11 cellular contexts compared by ENCODE assay signal in the genomic region with DNA sequence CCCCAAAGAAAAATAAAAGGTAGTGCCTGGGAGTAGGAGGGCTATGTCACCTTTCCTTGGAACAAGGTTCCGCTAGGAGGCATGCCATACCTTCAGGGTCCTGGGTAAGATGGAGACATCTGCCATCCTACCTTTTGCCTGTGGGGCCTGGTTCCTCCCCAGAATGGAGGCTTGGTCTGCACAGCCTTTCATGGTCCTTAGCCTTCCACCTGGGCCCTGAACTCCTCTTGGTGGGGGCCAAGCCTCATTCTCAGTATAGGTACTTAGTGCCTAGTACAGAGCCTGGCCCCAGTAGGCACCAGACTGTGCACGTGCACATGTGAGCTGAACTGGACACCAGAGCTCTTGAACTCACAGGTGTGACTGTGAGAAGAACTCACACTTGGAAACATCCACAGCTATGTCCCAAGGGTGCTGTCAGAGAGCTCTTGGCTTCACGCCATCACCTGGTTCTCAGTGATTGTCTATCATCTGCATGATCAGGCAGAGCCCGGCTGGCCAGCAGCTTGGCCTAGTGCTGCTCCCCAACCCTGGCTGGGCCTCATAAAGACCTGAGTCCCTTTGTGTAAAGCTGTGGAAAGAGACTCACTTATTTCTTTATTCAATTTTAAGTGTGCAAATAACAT.
A peak's percentile ranks its signal among the peaks of the same experiment; 100 is the strongest.
DNase-seq lines count a peak whose midpoint lies in the region; ATAC-seq and TF ChIP-seq lines count a peak whose summit lies in the region.
"Had no signal": no experiment of that assay in that cellular context is flagged by ENCODE, and none has a peak within 500 bp of the region (broad histone marks: within the 10 kb centered on the region; RNA-seq: fewer than 3 reads in every experiment).

No MANE protein-coding gene starts in this region.

- BruUV-seq in mammary epithelial cell (replicated peaks; lab: Mats Ljungman, UMichigan): no TSS peak

- H2AFZ ChIP-seq in mammary epithelial cell (ENCODE audit: low read depth, low read length): no peak overlapping the region

- dilution Hi-C loops in mammary epithelial cell (cut with HindIII; ENCODE audit: low sequenced_read_pairs): no loop called here

- no peak overlapping the region for H3K4me3 ChIP-seq in BLaER1 treated with 17β-estradiol and CSF1 and Interleukin-3, amounts not matched to agents 10 nM and 100 nM
- H3K4me3 ChIP-seq in mammary epithelial cell (replicated peaks in 1 of 3; ENCODE audit: insufficient read depth in 1 of 3, low read depth in 2 of 3, low read length in 3 of 3): no peak overlapping the region

- TF ChIP-seq CTCF in mammary epithelial cell (conservative IDR thresholded peaks at IDR 0.05 in 1 of 2, IDR thresholded peaks at IDR 0.05 in 1 of 2; ENCODE audit: extremely low read depth in 1 of 2, insufficient read depth in 1 of 2, low read depth in 1 of 2, low read length in 2 of 2): no peak

- H4K20me1 ChIP-seq in BLaER1 treated with 17β-estradiol and CSF1 and Interleukin-3, amounts not matched to agents 10 nM and 100 nM: no peaks in the 10 kb centered on the region; a peak in 1 of 22 replicates
- H4K20me1 ChIP-seq in mammary epithelial cell (ENCODE audit: insufficient read depth, low read length): no peaks in the 10 kb centered on the region

- 92% methylated on average over 4 of the region's 4 CpGs for WGBS in mammary epithelial cell (ENCODE audit: low coverage, missing lambda C conversion rate)

- ATAC-seq in HG03139 (IDR thresholded peaks at IDR 0.05; ENCODE audit: unreplicated experiment): no peak

- peaks cover 0 to 17% (median 10%) of the 10 kb centered on the region in 11 experiments; a peak in 16 of 22 replicates for H3K9me3 ChIP-seq in BLaER1 treated with 17β-estradiol and CSF1 and Interleukin-3, amounts not matched to agents 10 nM and 100 nM (replicated peaks in 1 of 11)
- no peaks in the 10 kb centered on the region for H3K9me3 ChIP-seq in mammary epithelial cell (replicated peaks; ENCODE audit: insufficient read depth, low read length)

- no peaks in the 10 kb centered on the region for H3K27me3 ChIP-seq in BLaER1 treated with 17β-estradiol and CSF1 and Interleukin-3, amounts not matched to agents 10 nM and 100 nM
- H3K27me3 ChIP-seq in mammary epithelial cell (ENCODE audit: insufficient read depth, low read length): no peaks in the 10 kb centered on the region

- H3K9ac ChIP-seq in BLaER1 treated with 17β-estradiol and CSF1 and Interleukin-3, amounts not matched to agents 10 nM and 100 nM: no peak overlapping the region
- H3K9ac ChIP-seq in mammary epithelial cell (ENCODE audit: insufficient read depth, low read length): no peak overlapping the region

- CTCF ChIA-PET in mammary epithelial cell (lab: Charles Lee; ENCODE audit: low non-redundant PET): no interaction called here

- in situ Hi-C loops in mammary epithelial cell (cut with MboI; ENCODE audit: low sequenced_read_pairs in 2 of 2): no loop called here

- peak overlapping the region in 9 of 11 experiments; percentile 8 to 97 (median 86); a peak in 14 of 22 replicates for H3K4me2 ChIP-seq in BLaER1 treated with 17β-estradiol and CSF1 and Interleukin-3, amounts not matched to agents 10 nM and 100 nM
- no peak overlapping the region for H3K4me2 ChIP-seq in mammary epithelial cell (ENCODE audit: insufficient read depth, low read depth, low read length)

- DNase-seq in DMS79 treated with DMSO at 0.1 percent for 48 hours (lab: John Stamatoyannopoulos, UW) (peak; percentile 53), NCI-H2171 treated with DMSO at 0.1 percent for 48 hours (lab: John Stamatoyannopoulos, UW) (peak; percentile 84), mammary epithelial cell (peak; percentile 28), A172 (ENCODE audit: low spot score) (no peak), hepatic stellate cell (ENCODE audit: low spot score) (no peak), AML-193 (lab: John Stamatoyannopoulos, UW) (no peak)
- DNase-seq: central memory CD4-positive, alpha-beta T cell; GOT3; NCI-H1694 treated with DMSO at 0.1 percent for 48 hours had no signal

- H3K27ac ChIP-seq in BLaER1 treated with 17β-estradiol and CSF1 and Interleukin-3, amounts not matched to agents 10 nM and 100 nM: peak overlapping the region in 5 of 11 experiments; percentile 71 to 83 (median 77); a peak in 4 of 22 replicates
- no peak overlapping the region for H3K27ac ChIP-seq in mammary epithelial cell (ENCODE audit: insufficient read depth, low read depth, low read length)

- H3K79me2 ChIP-seq in mammary epithelial cell (ENCODE audit: insufficient read depth, low read length): no peaks in the 10 kb centered on the region

- peaks cover 0 to 27% (median 16%) of the 10 kb centered on the region in 11 experiments; a peak in 13 of 22 replicates for H3K36me3 ChIP-seq in BLaER1 treated with 17β-estradiol and CSF1 and Interleukin-3, amounts not matched to agents 10 nM and 100 nM
- no peaks in the 10 kb centered on the region for H3K36me3 ChIP-seq in mammary epithelial cell (ENCODE audit: insufficient read depth, low read length)

- intact Hi-C loops in mammary epithelial cell (cut with micrococcal nuclease): no loop called here

- H3K4me1 ChIP-seq in BLaER1 treated with 17β-estradiol and CSF1 and Interleukin-3, amounts not matched to agents 10 nM and 100 nM: peaks cover 31 to 52% (median 37%) of the 10 kb centered on the region in 10 experiments
- H3K4me1 ChIP-seq in mammary epithelial cell (ENCODE audit: insufficient read depth, low read length): no peaks in the 10 kb centered on the region

Comparison
In these comparisons a context has a peak if more than half of its experiments do, and no peak if none do; other contexts are left out.
1. DNase-seq: peak in DMS79 treated with DMSO at 0.1 percent for 48 hours (single experiment), NCI-H2171 treated with DMSO at 0.1 percent for 48 hours (single experiment) and mammary epithelial cell (single experiment); none in A172 (single experiment), hepatic stellate cell (single experiment) and AML-193 (0 of 2).